ENCODE assay signal across 1 cellular context in the genomic region with DNA sequence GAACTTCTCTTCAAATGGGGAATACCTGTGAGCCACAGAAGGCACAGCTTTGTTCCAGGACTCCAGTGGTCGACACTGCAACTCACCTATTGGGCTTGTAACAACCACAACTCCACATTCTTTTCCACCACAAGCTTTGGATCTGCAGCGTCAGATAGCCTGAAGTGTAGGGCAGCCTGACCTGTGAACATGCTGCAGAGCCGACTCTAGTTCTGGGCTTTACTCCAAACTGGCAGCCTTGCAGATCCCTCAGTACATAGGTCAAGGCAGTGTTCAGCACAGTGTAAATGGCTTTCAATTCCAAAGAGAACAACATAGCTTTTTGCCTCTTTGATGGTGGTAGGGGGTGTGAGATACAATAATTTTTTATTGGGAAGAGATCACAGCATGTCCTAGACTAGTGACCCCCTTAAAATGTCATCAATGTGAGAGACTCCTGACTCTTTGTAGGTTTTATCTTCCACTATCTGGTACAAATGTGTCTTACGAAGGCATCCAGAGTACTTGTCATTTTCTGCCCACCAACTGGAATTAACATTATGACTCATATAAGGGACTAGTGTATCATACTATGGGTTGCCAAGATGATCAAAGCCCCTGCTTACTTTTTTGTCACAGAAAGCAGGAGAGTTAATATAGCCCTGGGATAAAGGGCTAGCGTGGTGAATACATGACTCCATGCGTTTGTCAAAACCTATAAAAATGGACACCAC.
TF ChIP-seq lines count a peak whose summit lies in the region.

No MANE protein-coding gene starts in this region.

TF ChIP-seq in HCT116, 20 proteins besides CTCF, POLR2A, EP300 and RAD21 (continued from another document):
- no peak for TF ChIP-seq ELF1 (IDR thresholded peaks at IDR 0.05; ENCODE audit: borderline replicate concordance, low read depth)
- no peak for TF ChIP-seq REST (IDR thresholded peaks at IDR 0.05; ENCODE audit: low read depth)
- TF ChIP-seq CEBPB (IDR thresholded peaks at IDR 0.05; ENCODE audit: low read depth), result no peak
- TF ChIP-seq, protein P1, sequence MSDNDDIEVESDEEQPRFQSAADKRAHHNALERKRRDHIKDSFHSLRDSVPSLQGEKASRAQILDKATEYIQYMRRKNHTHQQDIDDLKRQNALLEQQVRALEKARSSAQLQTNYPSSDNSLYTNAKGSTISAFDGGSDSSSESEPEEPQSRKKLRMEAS (IDR thresholded peaks at IDR 0.05), result no peak
- no peak for TF ChIP-seq FOSL1 (IDR thresholded peaks at IDR 0.05; ENCODE audit: low read depth)
